ENCODE assay signal across 11 cellular contexts in the genomic region with DNA sequence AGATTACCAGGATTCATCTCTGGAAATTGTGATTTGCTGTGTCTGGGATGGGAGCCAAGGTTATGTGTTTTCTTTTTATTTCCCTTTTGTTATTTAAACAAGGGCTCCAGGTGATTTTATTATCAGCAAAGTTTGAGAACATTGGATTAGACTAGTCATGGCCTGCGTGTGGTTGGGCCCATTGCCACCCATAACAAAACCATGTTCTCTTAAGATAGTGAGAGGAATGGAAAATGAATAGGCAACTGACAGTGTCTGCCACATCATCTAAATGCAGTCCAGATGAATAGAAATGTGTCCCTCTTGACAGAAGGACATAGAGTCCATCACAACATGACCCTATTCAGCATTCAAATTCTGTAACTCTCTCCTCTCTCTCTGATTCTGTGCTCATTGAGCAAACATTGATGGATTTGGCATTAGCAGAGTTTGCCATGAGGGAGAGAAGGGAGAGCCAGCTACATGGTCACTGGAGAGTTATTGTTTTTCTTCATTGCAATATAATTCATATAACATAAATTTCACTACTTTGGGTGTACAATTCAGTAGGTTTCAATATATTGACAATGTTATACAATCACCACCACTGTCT.
"Had no signal": no experiment of that assay in that cellular context is flagged by ENCODE, and none has a peak within 500 bp of the region (broad histone marks: within the 10 kb centered on the region; RNA-seq: fewer than 3 reads in every experiment).

No MANE protein-coding gene starts in this region.

- H3K36me3 ChIP-seq: left lung, WERI-Rb-1 had no signal

- DNase-seq: activated CD4-positive, alpha-beta T cell treated with anti-CD3 and anti-CD28 coated beads for 4 hours; activated naive CD4-positive, alpha-beta T cell treated with Interleukin-2 at 50 U/mL for 16 hours; endodermal cell; left lung; mesendoderm; nephron progenitor cell; stimulated activated CD4-positive, alpha-beta T cell treated with anti-CD3 and anti-CD28 coated beads, Interleukin-2, amount 100 ng/mL, for 48 hours; T1000; testis; WERI-Rb-1 had no signal

- H3K4me1 ChIP-seq: left lung, testis had no signal

- H3K27ac ChIP-seq: left lung, testis, WERI-Rb-1 had no signal

- ATAC-seq: esophagus mucosa, left lung had no signal

- H3K4me3 ChIP-seq: left lung, testis had no signal

- H3K9me3 ChIP-seq: left lung, testis had no signal

- H3K27me3 ChIP-seq: left lung, testis had no signal
